9 cellular contexts compared by ENCODE assay signal in genomic region chrX:41381685-41382084, GRCh38. TPM values are rescaled to one million over a fixed set of nuclear protein-coding genes. Genes with fewer than 3 reads are reported as not detected.
DNase-seq lines count a peak whose midpoint lies in the region; ATAC-seq lines count a peak whose summit lies in the region.
"Had no signal": no experiment of that assay in that cellular context is flagged by ENCODE, and none has a peak within 500 bp of the region (broad histone marks: within the 10 kb centered on the region; RNA-seq: fewer than 3 reads in every experiment).

No MANE protein-coding gene starts in this region.

- ATAC-seq in activated T-cell treated with anti-CD3 and anti-CD28 coated beads, Interleukin-2, amount 50 U/mL, for 4 hours: no peak

- H3K4me1 ChIP-seq in ectodermal cell (ENCODE audit: control insufficient read depth, insufficient read depth, low read length): no peaks in the 10 kb centered on the region

- no peaks in the 10 kb centered on the region for H3K9me3 Mint-ChIP-seq in activated T-cell treated with anti-CD3 and anti-CD28 coated beads, Interleukin-2, amount 50 U/mL, for 4 hours
- H3K9me3 Mint-ChIP-seq: activated T-helper 1 cell treated with anti-CD3 and anti-CD28 coated beads, Interleukin-12 subunit alpha, Interleukin-12 subunit beta, Interleukin-2, Interleukin-4 antibody, amounts not matched to agents 30 ng/mL and 10 ng/mL and 1 ng/mL, durations not matched to agents 14 hours and 24 hours and 36 hours had no signal

- H3K36me3 Mint-ChIP-seq in activated T-cell treated with anti-CD3 and anti-CD28 coated beads, Interleukin-2, amount 50 U/mL, for 4 hours (ENCODE audit: insufficient read depth): no peaks in the 10 kb centered on the region

- peak overlapping the region; percentile 26 for H3K27ac ChIP-seq in ectodermal cell (ENCODE audit: insufficient read depth, low read depth, low read length, poor library complexity, severe bottlenecking)

- H3K36me3 ChIP-seq in ectodermal cell (ENCODE audit: control insufficient read depth, insufficient read depth, low read length): no peaks in the 10 kb centered on the region

- H3K9me3 ChIP-seq in ectodermal cell (ENCODE audit: control insufficient read depth, low read length): no peaks in the 10 kb centered on the region

- H3K27me3 Mint-ChIP-seq in activated T-cell treated with anti-CD3 and anti-CD28 coated beads, Interleukin-2, amount 50 U/mL, for 4 hours (ENCODE audit: low read depth): no peaks in the 10 kb centered on the region

- H3K27me3 ChIP-seq in ectodermal cell (ENCODE audit: control insufficient read depth, insufficient read depth, low read length, poor library complexity, severe bottlenecking): no peaks in the 10 kb centered on the region

- no peak overlapping the region for H3K4me3 Mint-ChIP-seq in activated T-cell treated with anti-CD3 and anti-CD28 coated beads, Interleukin-2, amount 50 U/mL, for 4 hours
- H3K4me3 Mint-ChIP-seq: activated T-helper 1 cell treated with anti-CD3 and anti-CD28 coated beads, Interleukin-12 subunit alpha, Interleukin-12 subunit beta, Interleukin-2, Interleukin-4 antibody, amounts not matched to agents 30 ng/mL and 10 ng/mL and 1 ng/mL, durations not matched to agents 14 hours and 24 hours and 36 hours had no signal

- WGBS in ectodermal cell, 2 experiments: 56 to 59% methylated on average over 5 of the region's 5 CpGs

- peak; percentile 59 for DNase-seq in COLO829 (ENCODE audit: low spot score)
- peak; percentile 98 for DNase-seq in M059J (ENCODE audit: low read depth)
- DNase-seq in myocyte (ENCODE audit: low read depth): peak; percentile 59
- DNase-seq in effector CD8-positive, alpha-beta T cell (lab: John Stamatoyannopoulos, UW): no peak
- DNase-seq in stimulated activated CD4-positive, alpha-beta T cell treated with anti-CD3 and anti-CD28 coated beads, Interleukin-4, amount 100 ng/mL, for 1 hour: no peak
- DNase-seq in activated T-cell treated with anti-CD3 and anti-CD28 coated beads, Interleukin-2, amount 50 U/mL, for 4 hours: no peak
- DNase-seq in activated CD8-positive, alpha-beta memory T cell treated with anti-CD3 and anti-CD28 coated beads, Interleukin-2, amount 50 U/mL, for 48 hours: no peak

- H3K4me1 Mint-ChIP-seq in activated T-cell treated with anti-CD3 and anti-CD28 coated beads, Interleukin-2, amount 50 U/mL, for 4 hours (ENCODE audit: low read depth): peaks cover 19% of the 10 kb centered on the region

- H3K4me3 ChIP-seq in ectodermal cell (ENCODE audit: insufficient read depth, low read depth, low read length): no peak overlapping the region

RNA-seq across cellular contexts. Expression of gene DDX3X, which starts 47.7 kb away (rescaled TPM):
- total RNA-seq in M059J (2014; rRNA removed; shearing (Covaris generic)): 145 and 209 TPM in 2 replicates
- 226 TPM for polyA plus RNA-seq in ectodermal cell (2013, experiment 1 of 4)
- polyA plus RNA-seq in ectodermal cell (2013, experiment 2 of 4): 269 TPM
- polyA plus RNA-seq in ectodermal cell (2013, experiment 3 of 4): 140 TPM
- 157 TPM for polyA plus RNA-seq in ectodermal cell (2013, experiment 4 of 4)
- 197 and 238 TPM in 2 replicates for total RNA-seq in myocyte
- polyA plus RNA-seq in myocyte (2012): 71.7 TPM
- total RNA-seq in activated T-cell treated with anti-CD3 and anti-CD28 coated beads, Interleukin-2, amount 50 U/mL, for 4 hours: 100 to 1,000 TPM; 460 to 635 (median 497) TPM

Comparison
In these comparisons a context has a peak if more than half of its experiments do, and no peak if none do; other contexts are left out.
1. DNase-seq: peak in COLO829 (single experiment), M059J (single experiment) and myocyte (single experiment); none in effector CD8-positive, alpha-beta T cell (single experiment), stimulated activated CD4-positive, alpha-beta T cell treated with anti-CD3 and anti-CD28 coated beads, Interleukin-4, amount 100 ng/mL, for 1 hour (single experiment), activated T-cell treated with anti-CD3 and anti-CD28 coated beads, Interleukin-2, amount 50 U/mL, for 4 hours (single experiment) and activated CD8-positive, alpha-beta memory T cell treated with anti-CD3 and anti-CD28 coated beads, Interleukin-2, amount 50 U/mL, for 48 hours (single experiment).